ENCODE assay signal across 1 cellular context in the genomic region with DNA sequence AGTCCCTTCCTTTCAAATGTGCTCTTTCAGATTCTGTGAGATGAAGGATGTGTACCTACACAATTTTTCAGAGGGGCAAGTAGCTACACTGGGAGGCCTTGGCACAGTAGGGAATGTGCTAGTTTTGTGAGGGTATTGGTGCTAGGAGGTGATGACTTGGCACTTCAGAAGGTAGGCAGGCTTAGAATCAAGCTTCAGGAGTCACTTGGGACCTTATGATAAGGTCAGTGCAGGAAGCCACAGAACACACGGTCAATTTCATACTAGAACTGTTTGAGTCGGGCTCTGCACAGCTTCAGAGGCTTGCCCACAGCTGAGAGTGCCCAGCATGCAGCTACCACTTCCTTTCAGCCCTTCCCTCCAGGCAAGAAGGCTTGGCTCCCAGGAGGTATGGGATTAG.
TF ChIP-seq lines count a peak whose summit lies in the region.

No MANE protein-coding gene starts in this region.

TF ChIP-seq in K562, 482 proteins besides CTCF, POLR2A, EP300 and RAD21 (continued from another document):
- no peak for TF ChIP-seq HINFP (tag; conservative IDR thresholded peaks at IDR 0.05; ENCODE audit: low read depth)
- TF ChIP-seq MAFG (tag; conservative IDR thresholded peaks at IDR 0.05) = peak; percentile 69
- TF ChIP-seq ZNF124 (CRISPR knock-in tag; IDR thresholded peaks at IDR 0.05) = no peak
- TF ChIP-seq, protein P1, sequence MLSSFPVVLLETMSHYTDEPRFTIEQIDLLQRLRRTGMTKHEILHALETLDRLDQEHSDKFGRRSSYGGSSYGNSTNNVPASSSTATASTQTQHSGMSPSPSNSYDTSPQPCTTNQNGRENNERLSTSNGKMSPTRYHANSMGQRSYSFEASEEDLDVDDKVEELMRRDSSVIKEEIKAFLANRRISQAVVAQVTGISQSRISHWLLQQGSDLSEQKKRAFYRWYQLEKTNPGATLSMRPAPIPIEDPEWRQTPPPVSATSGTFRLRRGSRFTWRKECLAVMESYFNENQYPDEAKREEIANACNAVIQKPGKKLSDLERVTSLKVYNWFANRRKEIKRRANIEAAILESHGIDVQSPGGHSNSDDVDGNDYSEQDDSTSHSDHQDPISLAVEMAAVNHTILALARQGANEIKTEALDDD (IDR thresholded peaks at IDR 0.05) = no peak
- no peak for TF ChIP-seq NR2C2 (CRISPR knock-in tag; IDR thresholded peaks at IDR 0.05)
- TF ChIP-seq NR2C2 (tag; IDR thresholded peaks at IDR 0.05) = 0 out of 2 replicates have a peak, but pooled peaks have one; percentile 12
- TF ChIP-seq ZNF121 (CRISPR knock-in tag; conservative IDR thresholded peaks at IDR 0.05) = no peak
- no peak for TF ChIP-seq ILK (tag; IDR thresholded peaks at IDR 0.05; ENCODE audit: borderline replicate concordance, low read depth)
- TF ChIP-seq CHCHD3 (CRISPR knock-in tag; IDR thresholded peaks at IDR 0.05) = no peak
- no peak for TF ChIP-seq CHD4 (IDR thresholded peaks at IDR 0.05; ENCODE audit: insufficient read depth, insufficient replicate concordance, low read depth, low read length, poor library complexity, severe bottlenecking)
- no peak for TF ChIP-seq SIN3A (IDR thresholded peaks at IDR 0.05; ENCODE audit: borderline replicate concordance in 2 of 2, control insufficient read depth in 1 of 2, low read depth in 2 of 2, low read length in 2 of 2)
- no peak for TF ChIP-seq IFI16 (CRISPR knock-in tag; IDR thresholded peaks at IDR 0.05)
- no peak for TF ChIP-seq KLF10 (CRISPR knock-in tag; IDR thresholded peaks at IDR 0.05)
- no peak for TF ChIP-seq NFYB (IDR thresholded peaks at IDR 0.05; ENCODE audit: extremely low read depth, insufficient read length)
- no peak for TF ChIP-seq CREB1 (IDR thresholded peaks at IDR 0.05)
- TF ChIP-seq CREB1 (CRISPR knock-in tag; IDR thresholded peaks at IDR 0.05) = no peak
- TF ChIP-seq ZNF232 (CRISPR knock-in tag; IDR thresholded peaks at IDR 0.05) = no peak
- TF ChIP-seq XRCC4 (IDR thresholded peaks at IDR 0.05; ENCODE audit: extremely low read depth, insufficient read depth, insufficient read length) = no peak
- TF ChIP-seq THRA (IDR thresholded peaks at IDR 0.05) = no peak
- peak; percentile 79 for TF ChIP-seq ZNF316 (IDR thresholded peaks at IDR 0.05)
- TF ChIP-seq TCF7L2 (IDR thresholded peaks at IDR 0.05; ENCODE audit: low read depth, low read length) = no peak
- no peak for TF ChIP-seq HCFC1 (IDR thresholded peaks at IDR 0.05; ENCODE audit: low read depth, low read length)
- TF ChIP-seq ZNF23 (CRISPR knock-in tag; IDR thresholded peaks at IDR 0.05) = no peak
